8 cellular contexts compared by ENCODE assay signal in genomic region chr19:1214862-1215731, GRCh38. TPM values are rescaled to one million over a fixed set of nuclear protein-coding genes. Genes with fewer than 3 reads are reported as not detected.
DNase-seq lines count a peak whose midpoint lies in the region; ATAC-seq and TF ChIP-seq lines count a peak whose summit lies in the region.

No MANE protein-coding gene starts in this region.

- no peak for TF ChIP-seq CTCF in VCaP (conservative IDR thresholded peaks at IDR 0.05)
- no peak for TF ChIP-seq CTCF in glutamatergic neuron (IDR thresholded peaks at IDR 0.05; ENCODE audit: partially characterized antibody, unreplicated experiment)

- intact Hi-C loops in posterior vena cava (cut with DNase I) = no loop called here
- intact Hi-C loops in naive thymus-derived CD4-positive, alpha-beta T cell (cut with micrococcal nuclease) = no loop called here

- H3K36me3 ChIP-seq in BLaER1 treated with 17β-estradiol and CSF1 and Interleukin-3, amounts not matched to agents 10 nM and 100 nM = peaks cover 25 to 77% (median 58%) of the 10 kb centered on the region in 11 experiments
- H3K36me3 ChIP-seq in naive thymus-derived CD4-positive, alpha-beta T cell (ENCODE audit: control insufficient read depth in 2 of 3, insufficient read depth in 3 of 3, low read length in 3 of 3) = peaks cover 0 to 19% (median 0%) of the 10 kb centered on the region in 3 experiments

- no peaks in the 10 kb centered on the region for H3K27me3 ChIP-seq in BLaER1 treated with 17β-estradiol and CSF1 and Interleukin-3, amounts not matched to agents 10 nM and 100 nM
- no peaks in the 10 kb centered on the region for H3K27me3 ChIP-seq in naive thymus-derived CD4-positive, alpha-beta T cell (ENCODE audit: control insufficient read depth in 2 of 2, insufficient read depth in 2 of 2, low read length in 2 of 2)

- CTCF ChIA-PET in naive thymus-derived CD4-positive, alpha-beta T cell (lab: Charles Lee) = no interaction called here

- peaks cover 54 to 90% (median 74%) of the 10 kb centered on the region in 10 experiments for H3K4me1 ChIP-seq in BLaER1 treated with 17β-estradiol and CSF1 and Interleukin-3, amounts not matched to agents 10 nM and 100 nM
- H3K4me1 ChIP-seq in naive thymus-derived CD4-positive, alpha-beta T cell (ENCODE audit: control insufficient read depth in 2 of 2, insufficient read depth in 2 of 2, low read length in 2 of 2) = peaks cover 12 to 20% of the 10 kb centered on the region in 2 donors

- H3K4me3 ChIP-seq in BLaER1 treated with 17β-estradiol and CSF1 and Interleukin-3, amounts not matched to agents 10 nM and 100 nM = peak overlapping the region in 1 of 10 experiments; percentile 56; a peak in 1 of 20 replicates
- no peak overlapping the region for H3K4me3 ChIP-seq in naive thymus-derived CD4-positive, alpha-beta T cell (ENCODE audit: low read length)

- H3K4me3 Mint-ChIP-seq in glutamatergic neuron (ENCODE audit: unreplicated experiment) = peak overlapping the region; percentile 77
- no peak overlapping the region for H3K4me3 Mint-ChIP-seq in naive thymus-derived CD4-positive, alpha-beta T cell

- peak overlapping the region; percentile 95 for H3K27ac Mint-ChIP-seq in glutamatergic neuron (ENCODE audit: unreplicated experiment)
- no peak overlapping the region for H3K27ac Mint-ChIP-seq in naive thymus-derived CD4-positive, alpha-beta T cell

- no peaks in the 10 kb centered on the region for H3K9me3 ChIP-seq in BLaER1 treated with 17β-estradiol and CSF1 and Interleukin-3, amounts not matched to agents 10 nM and 100 nM (replicated peaks in 1 of 11)
- no peaks in the 10 kb centered on the region for H3K9me3 ChIP-seq in naive thymus-derived CD4-positive, alpha-beta T cell (ENCODE audit: control insufficient read depth in 2 of 3, low read length in 3 of 3)

- DNase-seq in glutamatergic neuron (peak; percentile 74), posterior vena cava (ENCODE audit: low spot score) (peak; percentile 86), KG1 (lab: John Stamatoyannopoulos, UW) (no peak)
- no peak for DNase-seq in stimulated activated CD4-positive, alpha-beta T cell treated with anti-CD3 and anti-CD28 coated beads, Interleukin-1b, Interleukin-23, amount 100 ng/mL, for 48 hours
- DNase-seq in naive thymus-derived CD4-positive, alpha-beta T cell = no peak
- no peak for DNase-seq in stimulated activated naive CD8-positive, alpha-beta T cell treated with anti-CD3 and anti-CD28 coated beads, Interleukin-15, Interleukin-2, amounts not matched to agents 100 U/mL and 50 U/mL, for 24 hours

- peak overlapping the region; percentile 68 to 85 (median 78); a peak in 21 of 22 replicates for H3K9ac ChIP-seq in BLaER1 treated with 17β-estradiol and CSF1 and Interleukin-3, amounts not matched to agents 10 nM and 100 nM

- ATAC-seq in naive thymus-derived CD4-positive, alpha-beta T cell = no peak
- no peak for ATAC-seq in stimulated activated naive CD8-positive, alpha-beta T cell treated with anti-CD3 and anti-CD28 coated beads, Interleukin-15, Interleukin-2, amounts not matched to agents 100 U/mL and 50 U/mL, for 24 hours

- POLR2A ChIA-PET in naive thymus-derived CD4-positive, alpha-beta T cell (lab: Charles Lee) = interaction anchor here (1.8 kb wide), 1 partner anchor 84 kb away, joined by 5 read pairs; no protein-coding TSS in a partner anchor

- H3K36me3 Mint-ChIP-seq in glutamatergic neuron (ENCODE audit: unreplicated experiment) = no peaks in the 10 kb centered on the region
- H3K36me3 Mint-ChIP-seq in naive thymus-derived CD4-positive, alpha-beta T cell = peaks cover 0 to 10% (median 5%) of the 10 kb centered on the region in 5 donors

- peaks cover 15% of the 10 kb centered on the region for H3K27me3 Mint-ChIP-seq in glutamatergic neuron (ENCODE audit: unreplicated experiment)
- H3K27me3 Mint-ChIP-seq in naive thymus-derived CD4-positive, alpha-beta T cell = no peaks in the 10 kb centered on the region

- peak overlapping the region; percentile 63 to 88 (median 82); a peak in 20 of 22 replicates for H3K27ac ChIP-seq in BLaER1 treated with 17β-estradiol and CSF1 and Interleukin-3, amounts not matched to agents 10 nM and 100 nM
- H3K27ac ChIP-seq in VCaP = peak overlapping the region; percentile 85
- no peak overlapping the region for H3K27ac ChIP-seq in naive thymus-derived CD4-positive, alpha-beta T cell (ENCODE audit: low read depth, low read length)

- H3K4me2 ChIP-seq in BLaER1 treated with 17β-estradiol and CSF1 and Interleukin-3, amounts not matched to agents 10 nM and 100 nM = peak overlapping the region in 10 of 11 experiments; percentile 84 to 100 (median 94); a peak in 19 of 22 replicates

- H3K9me3 Mint-ChIP-seq in glutamatergic neuron (ENCODE audit: unreplicated experiment) = peaks cover 14% of the 10 kb centered on the region
- H3K9me3 Mint-ChIP-seq in naive thymus-derived CD4-positive, alpha-beta T cell = peaks cover 0 to 2% (median 0%) of the 10 kb centered on the region in 11 donors

- H3K4me1 Mint-ChIP-seq in glutamatergic neuron (ENCODE audit: low read depth, unreplicated experiment) = peaks cover 30% of the 10 kb centered on the region
- H3K4me1 Mint-ChIP-seq in naive thymus-derived CD4-positive, alpha-beta T cell = peaks cover 18 to 29% (median 23%) of the 10 kb centered on the region in 7 donors

- H4K20me1 ChIP-seq in BLaER1 treated with 17β-estradiol and CSF1 and Interleukin-3, amounts not matched to agents 10 nM and 100 nM = peaks cover 71 to 100% (median 91%) of the 10 kb centered on the region in 11 experiments

RNA-seq across cellular contexts. Expression of gene STK11, which starts 9.5 kb away (rescaled TPM):
- total RNA-seq in glutamatergic neuron (ENCODE audit: unreplicated experiment) (48.2 TPM), posterior vena cava (10 to 100 TPM; 32.5 to 35.9 TPM)
- 10 to 100 TPM; 67.7 to 91.3 (median 71.6) TPM for total RNA-seq in naive thymus-derived CD4-positive, alpha-beta T cell
- polyA plus RNA-seq in naive thymus-derived CD4-positive, alpha-beta T cell = 10 to 100 TPM; 13.9 to 28.9 TPM

RNA-seq across cellular contexts. Expression of gene CBARP, which starts 22.7 kb away (rescaled TPM):
- 74.7 TPM for total RNA-seq in glutamatergic neuron (ENCODE audit: unreplicated experiment)
- total RNA-seq in posterior vena cava = 1 to 10 TPM; 1.5 to 2.7 TPM
- under 1 TPM in 2 of 5 experiments, not detected in 3; 0.15 to 0.27 TPM for total RNA-seq in naive thymus-derived CD4-positive, alpha-beta T cell
- polyA plus RNA-seq in naive thymus-derived CD4-positive, alpha-beta T cell = not detected

RNA-seq across cellular contexts. Expression of gene ATP5F1D, which starts 26.5 kb away (rescaled TPM):
- total RNA-seq in glutamatergic neuron (ENCODE audit: unreplicated experiment) = 129 TPM
- 100 to 1,000 TPM; 125 to 137 TPM for total RNA-seq in posterior vena cava
- 100 to 1,000 TPM in 3 of 5 experiments, 10 to 100 TPM in 2; 90.6 to 178 (median 102) TPM for total RNA-seq in naive thymus-derived CD4-positive, alpha-beta T cell
- polyA plus RNA-seq in naive thymus-derived CD4-positive, alpha-beta T cell = 100 to 1,000 TPM; 209 to 302 TPM

RNA-seq across cellular contexts. Expression of gene MIDN, which starts 33.3 kb away (rescaled TPM):
- total RNA-seq in glutamatergic neuron (ENCODE audit: unreplicated experiment) (325 TPM), posterior vena cava (10 to 100 TPM; 76.5 to 86.3 TPM)
- 100 to 1,000 TPM in 2 of 5 experiments, 10 to 100 TPM in 3; 22.6 to 310 (median 78.1) TPM for total RNA-seq in naive thymus-derived CD4-positive, alpha-beta T cell
- polyA plus RNA-seq in naive thymus-derived CD4-positive, alpha-beta T cell = 1 to 10 TPM; 1.4 to 3.6 TPM

RNA-seq across cellular contexts. Expression of gene SBNO2, which starts 41.0 kb away (rescaled TPM):
- 65.5 TPM for total RNA-seq in glutamatergic neuron (ENCODE audit: unreplicated experiment)
- 10 to 100 TPM; 63.5 to 71.0 TPM for total RNA-seq in posterior vena cava
- total RNA-seq in naive thymus-derived CD4-positive, alpha-beta T cell = 100 to 1,000 TPM in 3 of 5 experiments, 10 to 100 TPM in 2; 88.6 to 137 (median 104) TPM
- 1 to 10 TPM; 1.7 to 2.6 TPM for polyA plus RNA-seq in naive thymus-derived CD4-positive, alpha-beta T cell

Comparison
In these comparisons a context has a peak if more than half of its experiments do, and no peak if none do; other contexts are left out.
1. DNase-seq: peak in glutamatergic neuron (single experiment) and posterior vena cava (single experiment); none in stimulated activated CD4-positive, alpha-beta T cell treated with anti-CD3 and anti-CD28 coated beads, Interleukin-1b, Interleukin-23, amount 100 ng/mL, for 48 hours (single experiment), naive thymus-derived CD4-positive, alpha-beta T cell (0 of 9), KG1 (single experiment) and stimulated activated naive CD8-positive, alpha-beta T cell treated with anti-CD3 and anti-CD28 coated beads, Interleukin-15, Interleukin-2, amounts not matched to agents 100 U/mL and 50 U/mL, for 24 hours (single experiment).
2. RNA of gene CBARP, which starts 22.7 kb away (total RNA-seq): 74.7 TPM in glutamatergic neuron (single experiment); 1.5 to 2.7 TPM in posterior vena cava and 0.15 to 0.27 TPM in naive thymus-derived CD4-positive, alpha-beta T cell; every median in the first group is over 10 times any median in the second.